In the genomic region with DNA sequence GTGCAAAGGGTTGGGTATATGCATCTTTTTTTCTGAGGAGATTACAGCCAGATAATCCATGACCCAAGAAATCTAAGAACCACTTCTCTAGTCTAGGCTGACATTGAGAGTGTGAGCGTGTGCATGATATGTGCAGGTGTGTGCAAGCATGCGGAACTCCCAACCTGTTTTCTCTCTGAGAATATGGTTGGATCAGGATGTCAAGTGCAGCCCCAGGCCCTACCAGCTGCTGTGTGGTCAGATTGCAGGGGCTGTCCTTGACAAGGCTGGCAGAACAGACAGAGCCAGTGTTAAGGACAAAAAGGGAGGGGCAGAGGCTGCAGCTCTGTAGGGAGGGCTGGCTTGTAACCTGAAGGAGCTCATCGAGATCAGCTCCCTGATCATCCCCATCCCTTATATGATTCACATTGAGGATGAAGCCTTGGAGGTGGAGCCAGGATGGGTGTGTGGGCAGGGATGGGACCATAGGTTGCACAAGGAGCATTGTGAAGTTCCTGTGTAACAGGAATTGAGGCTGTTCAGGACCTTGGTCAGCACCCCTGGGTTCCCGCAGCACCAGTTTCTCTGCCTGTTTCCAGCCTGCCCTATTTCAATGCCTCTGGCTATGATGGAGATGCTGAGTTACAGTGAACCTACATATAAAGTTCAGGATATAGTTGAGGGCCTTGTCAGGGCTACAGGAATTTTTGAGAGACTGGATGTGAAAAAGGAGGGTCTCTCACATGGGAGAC, we compare ENCODE assay signal across 9 cellular contexts. TPM values are rescaled to one million over a fixed set of nuclear protein-coding genes. Genes with fewer than 3 reads are reported as not detected.
DNase-seq lines count a peak whose midpoint lies in the region; ATAC-seq and TF ChIP-seq lines count a peak whose summit lies in the region.
"Had no signal": no experiment of that assay in that cellular context is flagged by ENCODE, and none has a peak within 500 bp of the region (broad histone marks: within the 10 kb centered on the region; RNA-seq: fewer than 3 reads in every experiment).

No MANE protein-coding gene starts in this region.

- WGBS in trophoblast cell (ENCODE audit: extremely low coverage, insufficient coverage, insufficient read length) = no CpG with 5 or more reads among the region's 4 CpGs

- no peak overlapping the region for H4K12ac ChIP-seq in trophoblast cell (ENCODE audit: low read depth, low read length)

- no peak overlapping the region for H3K23ac ChIP-seq in trophoblast cell (ENCODE audit: low read length)

- no peak overlapping the region for H3K27ac ChIP-seq in CD4-positive, alpha-beta memory T cell (ENCODE audit: low read depth, low read length)
- H3K27ac ChIP-seq in trophoblast cell (ENCODE audit: low read depth, low read length) = no peak overlapping the region

- ATAC-seq in HG03520 (IDR thresholded peaks at IDR 0.05; ENCODE audit: unreplicated experiment) (no peak), HG02973 (IDR thresholded peaks at IDR 0.05; ENCODE audit: unreplicated experiment) (no peak)

- H3K9ac ChIP-seq in trophoblast cell (ENCODE audit: low read length) = no peak overlapping the region

- H3K27me3 Mint-ChIP-seq in CD4-positive, alpha-beta memory T cell = peaks cover 18 to 36% of the 10 kb centered on the region in 2 donors
- peaks cover 42% of the 10 kb centered on the region for H3K27me3 Mint-ChIP-seq in HFFc6 (ENCODE audit: insufficient read depth)

- DNase-seq in CD4-positive, alpha-beta memory T cell = peak in 3 of 5 donors; percentile 18 to 26 (median 24)
- DNase-seq in HFFc6 = peak; percentile 52
- DNase-seq in RPMI7951 (ENCODE audit: low read depth) = peak; percentile 47
- peak; percentile 47 to 64 for DNase-seq in dermis microvascular lymphatic vessel endothelial cell (ENCODE audit: low read depth in 2 of 2)
- peak; percentile 76 to 84 for DNase-seq in trophoblast cell
- DNase-seq in SK-N-DZ (ENCODE audit: low spot score) = no peak

- H2BK120ac ChIP-seq in trophoblast cell (ENCODE audit: insufficient read depth, low read length, poor library complexity) = no peak overlapping the region

- H3K9me3 ChIP-seq in CD4-positive, alpha-beta memory T cell (ENCODE audit: control insufficient read depth in 1 of 2, low read length in 2 of 2) = no peaks in the 10 kb centered on the region
- H3K9me3 ChIP-seq in trophoblast cell (ENCODE audit: insufficient read depth, low read depth, low read length) = no peaks in the 10 kb centered on the region

- H3K27ac Mint-ChIP-seq in CD4-positive, alpha-beta memory T cell = no peak overlapping the region
- no peak overlapping the region for H3K27ac Mint-ChIP-seq in HFFc6
- H3K27ac Mint-ChIP-seq: activated naive CD4-positive, alpha-beta T cell treated with anti-CD3 and anti-CD28 coated beads, Interleukin-2, amount 50 U/mL, for 72 hours had no signal

- no peak overlapping the region for H3K4me2 ChIP-seq in trophoblast cell (ENCODE audit: low read length)

- H3K27me3 ChIP-seq in CD4-positive, alpha-beta memory T cell (ENCODE audit: insufficient read depth, low read length) = no peaks in the 10 kb centered on the region
- peaks cover 3% of the 10 kb centered on the region for H3K27me3 ChIP-seq in trophoblast cell (ENCODE audit: insufficient read depth, low read length)

- no peak for TF ChIP-seq CTCF in HFFc6 (IDR thresholded peaks at IDR 0.05)

- H2BK12ac ChIP-seq in trophoblast cell (ENCODE audit: low read length) = no peak overlapping the region

- H3K79me2 ChIP-seq in trophoblast cell (ENCODE audit: control insufficient read depth, insufficient read depth, low read length, poor library complexity) = no peaks in the 10 kb centered on the region

- no peak overlapping the region for H4K8ac ChIP-seq in trophoblast cell (ENCODE audit: low read depth, low read length)

- no peaks in the 10 kb centered on the region for H3K36me3 Mint-ChIP-seq in CD4-positive, alpha-beta memory T cell
- H3K36me3 Mint-ChIP-seq in HFFc6 (ENCODE audit: low read depth) = no peaks in the 10 kb centered on the region
- H3K36me3 Mint-ChIP-seq: activated naive CD4-positive, alpha-beta T cell treated with anti-CD3 and anti-CD28 coated beads, Interleukin-2, amount 50 U/mL, for 72 hours had no signal

- no peak overlapping the region for H3K14ac ChIP-seq in trophoblast cell (ENCODE audit: low read length)

- H3K4ac ChIP-seq in trophoblast cell (ENCODE audit: low read depth, low read length) = no peak overlapping the region

- no peak overlapping the region for H2AFZ ChIP-seq in trophoblast cell (ENCODE audit: insufficient read depth, low read length, poor library complexity)

- H3K9me3 Mint-ChIP-seq in CD4-positive, alpha-beta memory T cell = peaks cover 0 to 2% (median 0%) of the 10 kb centered on the region in 8 donors
- no peaks in the 10 kb centered on the region for H3K9me3 Mint-ChIP-seq in HFFc6
- H3K9me3 Mint-ChIP-seq: activated naive CD4-positive, alpha-beta T cell treated with anti-CD3 and anti-CD28 coated beads, Interleukin-2, amount 50 U/mL, for 72 hours had no signal

- H3K4me1 Mint-ChIP-seq in CD4-positive, alpha-beta memory T cell = no peaks in the 10 kb centered on the region
- no peaks in the 10 kb centered on the region for H3K4me1 Mint-ChIP-seq in HFFc6 (ENCODE audit: low read depth)

- no peak overlapping the region for H2AK5ac ChIP-seq in trophoblast cell (ENCODE audit: low read length)

- no peak overlapping the region for H2BK5ac ChIP-seq in trophoblast cell (ENCODE audit: low read depth, low read length, poor library complexity)

- POLR2A ChIA-PET in CD4-positive, alpha-beta memory T cell (lab: Charles Lee; ENCODE audit: partially characterized antibody) = no interaction called here

- no peak overlapping the region for H3K4me3 ChIP-seq in CD4-positive, alpha-beta memory T cell (ENCODE audit: low read length in 2 of 2)
- H3K4me3 ChIP-seq in trophoblast cell (ENCODE audit: low read depth, low read length) = no peak overlapping the region

- H4K91ac ChIP-seq in trophoblast cell (ENCODE audit: low read depth, low read length) = no peak overlapping the region

- CTCF ChIA-PET in CD4-positive, alpha-beta memory T cell (lab: Charles Lee; ENCODE audit: partially characterized antibody) = no interaction called here

- intact Hi-C loops in CD4-positive, alpha-beta memory T cell (cut with micrococcal nuclease) = no loop called here

- no peak overlapping the region for H3K4me3 Mint-ChIP-seq in CD4-positive, alpha-beta memory T cell
- no peak overlapping the region for H3K4me3 Mint-ChIP-seq in HFFc6

- no peaks in the 10 kb centered on the region for H3K4me1 ChIP-seq in CD4-positive, alpha-beta memory T cell (ENCODE audit: insufficient read depth, low read length)
- peaks cover 4 to 9% of the 10 kb centered on the region in 2 experiments for H3K4me1 ChIP-seq in trophoblast cell (ENCODE audit: control insufficient read depth in 1 of 2, insufficient read depth in 2 of 2, low read length in 2 of 2)

- H3K18ac ChIP-seq in trophoblast cell (ENCODE audit: low read length) = no peak overlapping the region

- H3K36me3 ChIP-seq in CD4-positive, alpha-beta memory T cell (ENCODE audit: insufficient read depth, low read length) = no peaks in the 10 kb centered on the region
- no peaks in the 10 kb centered on the region for H3K36me3 ChIP-seq in trophoblast cell (ENCODE audit: control insufficient read depth in 1 of 2, insufficient read depth in 2 of 2, low read length in 2 of 2)

- H3K79me1 ChIP-seq in trophoblast cell (ENCODE audit: low read length) = no peaks in the 10 kb centered on the region

RNA-seq across cellular contexts. Expression of a gene that starts 52.6 kb away (rescaled TPM):
- 10 to 100 TPM; 14.7 to 16.4 TPM for total RNA-seq in CD4-positive, alpha-beta memory T cell
- under 1 TPM in 1 of 2 donors, not detected in 1; 0.73 TPM for polyA plus RNA-seq in CD4-positive, alpha-beta memory T cell
- 10 to 100 TPM in 5 of 6 experiments, 1 to 10 TPM in 1; 9.0 to 14.7 (median 13.2) TPM for total RNA-seq in HFFc6 (2021; fragmentation: NEBNext Ultra II Directional; extraction: Animal tissue kit (Norgen Biotek cat#: 25700))
- total RNA-seq in RPMI7951 (2014; rRNA removed; shearing (Covaris generic)) = 5.3 and 5.4 TPM in 2 replicates
- total RNA-seq in dermis microvascular lymphatic vessel endothelial cell = 25.5 and 42.5 TPM in 2 replicates
- polyA plus RNA-seq in trophoblast cell (2013) = 9.8 and 10.5 TPM in 2 replicates
- 0.20 and 0.63 TPM in 2 replicates for polyA plus RNA-seq in SK-N-DZ (2014; cell fraction: cytosol; rRNA removed)
- 1.3 and 1.4 TPM in 2 replicates for polyA plus RNA-seq in SK-N-DZ (2014; cell fraction: nucleus; rRNA removed)
